ENCODE assay signal across 16 cellular contexts in genomic region chr1:216464489-216464888, GRCh38. TPM values are rescaled to one million over a fixed set of nuclear protein-coding genes. Genes with fewer than 3 reads are reported as not detected.
DNase-seq lines count a peak whose midpoint lies in the region; ATAC-seq and TF ChIP-seq lines count a peak whose summit lies in the region.
"Had no signal": no experiment of that assay in that cellular context is flagged by ENCODE, and none has a peak within 500 bp of the region (broad histone marks: within the 10 kb centered on the region; RNA-seq: fewer than 3 reads in every experiment).

No MANE protein-coding gene starts in this region.

- POLR2A ChIA-PET in activated CD4-positive, alpha-beta memory T cell treated with anti-CD3 and anti-CD28 coated beads for 36 hours (lab: Charles Lee) = no interaction called here

- H3K4me3 Mint-ChIP-seq in stimulated activated memory B cell treated with anti-CD40 and anti-IgM and Interleukin-4, amounts not matched to agents 10 μg/mL and 1 μg/mL and 100 μg/mL, for 72 hours = no peak overlapping the region
- H3K4me3 Mint-ChIP-seq in activated CD4-positive, alpha-beta memory T cell treated with anti-CD3 and anti-CD28 coated beads for 36 hours = no peak overlapping the region
- H3K4me3 Mint-ChIP-seq in endothelial cell (ENCODE audit: unreplicated experiment) = no peak overlapping the region
- H3K4me3 Mint-ChIP-seq: activated naive CD4-positive, alpha-beta T cell treated with anti-CD3 and anti-CD28 coated beads, Interleukin-2, amount 50 U/mL, for 24 hours; dendritic cell treated with granulocyte-macrophage colony-stimulating factor and Interleukin-4, amounts not matched to agents 40 ng/mL and 50 ng/mL, for 4 days; natural killer cell had no signal

- no peak for ATAC-seq in stimulated activated memory B cell treated with anti-CD40 and anti-IgM and Interleukin-4, amounts not matched to agents 10 μg/mL and 1 μg/mL and 100 μg/mL, for 72 hours
- ATAC-seq: natural killer cell, Panc1 had no signal

- no peaks in the 10 kb centered on the region for H3K9me3 ChIP-seq in osteoblast (ENCODE audit: low read depth, low read length)
- H3K9me3 ChIP-seq: stomach had no signal

- peaks cover 9% of the 10 kb centered on the region for H3K4me1 ChIP-seq in osteoblast (ENCODE audit: insufficient read depth, low read length)

- no peak overlapping the region for H3K27ac Mint-ChIP-seq in stimulated activated memory B cell treated with anti-CD40 and anti-IgM and Interleukin-4, amounts not matched to agents 10 μg/mL and 1 μg/mL and 100 μg/mL, for 72 hours
- no peak overlapping the region for H3K27ac Mint-ChIP-seq in activated CD4-positive, alpha-beta memory T cell treated with anti-CD3 and anti-CD28 coated beads for 36 hours
- no peak overlapping the region for H3K27ac Mint-ChIP-seq in endothelial cell (ENCODE audit: unreplicated experiment)
- H3K27ac Mint-ChIP-seq: activated naive CD4-positive, alpha-beta T cell treated with anti-CD3 and anti-CD28 coated beads, Interleukin-2, amount 50 U/mL, for 24 hours; dendritic cell treated with granulocyte-macrophage colony-stimulating factor and Interleukin-4, amounts not matched to agents 40 ng/mL and 50 ng/mL, for 4 days; natural killer cell had no signal

- H3K4me3 ChIP-seq in epithelial cell of esophagus (ENCODE audit: low read length) = no peak overlapping the region
- H3K4me3 ChIP-seq in osteoblast (ENCODE audit: insufficient read depth, low read length) = no peak overlapping the region
- H3K4me3 ChIP-seq: stomach had no signal

- H3K79me2 ChIP-seq in osteoblast (ENCODE audit: insufficient read depth, low read length) = no peaks in the 10 kb centered on the region

- no peak overlapping the region for H2AFZ ChIP-seq in osteoblast (ENCODE audit: low read length)

- no peak overlapping the region for H3K4me2 ChIP-seq in osteoblast (ENCODE audit: insufficient read depth, low read length)

- no peak overlapping the region for H3K27ac ChIP-seq in osteoblast (ENCODE audit: low read depth, low read length)
- H3K27ac ChIP-seq: stomach had no signal

- DNase-seq in Daoy (ENCODE audit: low read depth) = peak; percentile 11
- DNase-seq in NCI-H69 (lab: John Stamatoyannopoulos, UW) = peak; percentile 45
- peak; percentile 89 for DNase-seq in epithelial cell of esophagus (ENCODE audit: low read depth)
- peak; percentile 63 for DNase-seq in osteoblast (ENCODE audit: insufficient read length, low spot score, missing footprints)
- no peak for DNase-seq in activated naive CD4-positive, alpha-beta T cell treated with anti-CD3 and anti-CD28 coated beads, Interleukin-2, amount 50 U/mL, for 16 hours
- DNase-seq in activated CD4-positive, alpha-beta memory T cell treated with anti-CD3 and anti-CD28 coated beads for 36 hours = no peak
- DNase-seq in endothelial cell (ENCODE audit: low spot score) = no peak
- DNase-seq: COR-L47, MV-4-11, natural killer cell, stomach had no signal

- H3K27me3 Mint-ChIP-seq in stimulated activated memory B cell treated with anti-CD40 and anti-IgM and Interleukin-4, amounts not matched to agents 10 μg/mL and 1 μg/mL and 100 μg/mL, for 72 hours = no peaks in the 10 kb centered on the region
- H3K27me3 Mint-ChIP-seq in activated CD4-positive, alpha-beta memory T cell treated with anti-CD3 and anti-CD28 coated beads for 36 hours = no peaks in the 10 kb centered on the region
- H3K27me3 Mint-ChIP-seq in endothelial cell (ENCODE audit: unreplicated experiment) = no peaks in the 10 kb centered on the region
- H3K27me3 Mint-ChIP-seq: activated naive CD4-positive, alpha-beta T cell treated with anti-CD3 and anti-CD28 coated beads, Interleukin-2, amount 50 U/mL, for 24 hours; dendritic cell treated with granulocyte-macrophage colony-stimulating factor and Interleukin-4, amounts not matched to agents 40 ng/mL and 50 ng/mL, for 4 days had no signal

- no peak for TF ChIP-seq CTCF in epithelial cell of esophagus (IDR thresholded peaks at IDR 0.05; ENCODE audit: insufficient read depth, low read depth, low read length, missing control alignments)
- TF ChIP-seq CTCF in osteoblast (IDR thresholded peaks at IDR 0.05; ENCODE audit: extremely low read depth, low read depth, low read length) = no peak
- no peak for TF ChIP-seq CTCF in endothelial cell (IDR thresholded peaks at IDR 0.05; ENCODE audit: unreplicated experiment)

- CTCF ChIA-PET in activated CD4-positive, alpha-beta memory T cell treated with anti-CD3 and anti-CD28 coated beads for 36 hours (lab: Charles Lee) = no interaction called here

- H4K20me1 ChIP-seq in osteoblast (ENCODE audit: insufficient read depth, low read length) = no peaks in the 10 kb centered on the region

- intact Hi-C loops in activated CD4-positive, alpha-beta memory T cell treated with anti-CD3 and anti-CD28 coated beads for 36 hours (cut with micrococcal nuclease) = no loop called here

- H3K9me3 Mint-ChIP-seq in stimulated activated memory B cell treated with anti-CD40 and anti-IgM and Interleukin-4, amounts not matched to agents 10 μg/mL and 1 μg/mL and 100 μg/mL, for 72 hours = no peaks in the 10 kb centered on the region
- H3K9me3 Mint-ChIP-seq in activated CD4-positive, alpha-beta memory T cell treated with anti-CD3 and anti-CD28 coated beads for 36 hours = peaks cover 18% of the 10 kb centered on the region
- no peaks in the 10 kb centered on the region for H3K9me3 Mint-ChIP-seq in endothelial cell (ENCODE audit: unreplicated experiment)
- H3K9me3 Mint-ChIP-seq: dendritic cell treated with granulocyte-macrophage colony-stimulating factor and Interleukin-4, amounts not matched to agents 40 ng/mL and 50 ng/mL, for 4 days had no signal

- H3K4me1 Mint-ChIP-seq in stimulated activated memory B cell treated with anti-CD40 and anti-IgM and Interleukin-4, amounts not matched to agents 10 μg/mL and 1 μg/mL and 100 μg/mL, for 72 hours = no peaks in the 10 kb centered on the region
- no peaks in the 10 kb centered on the region for H3K4me1 Mint-ChIP-seq in activated CD4-positive, alpha-beta memory T cell treated with anti-CD3 and anti-CD28 coated beads for 36 hours (ENCODE audit: low read depth)
- H3K4me1 Mint-ChIP-seq in endothelial cell (ENCODE audit: unreplicated experiment) = no peaks in the 10 kb centered on the region
- H3K4me1 Mint-ChIP-seq: activated naive CD4-positive, alpha-beta T cell treated with anti-CD3 and anti-CD28 coated beads, Interleukin-2, amount 50 U/mL, for 24 hours; natural killer cell had no signal

- no peaks in the 10 kb centered on the region for H3K36me3 ChIP-seq in osteoblast (ENCODE audit: insufficient read depth, low read length)
- H3K36me3 ChIP-seq: stomach had no signal

- H3K27me3 ChIP-seq in osteoblast (ENCODE audit: insufficient read depth, low read length) = no peaks in the 10 kb centered on the region
- H3K27me3 ChIP-seq: stomach had no signal

- no peaks in the 10 kb centered on the region for H3K36me3 Mint-ChIP-seq in stimulated activated memory B cell treated with anti-CD40 and anti-IgM and Interleukin-4, amounts not matched to agents 10 μg/mL and 1 μg/mL and 100 μg/mL, for 72 hours
- H3K36me3 Mint-ChIP-seq in activated CD4-positive, alpha-beta memory T cell treated with anti-CD3 and anti-CD28 coated beads for 36 hours = no peaks in the 10 kb centered on the region
- H3K36me3 Mint-ChIP-seq in endothelial cell (ENCODE audit: low read depth, unreplicated experiment) = no peaks in the 10 kb centered on the region
- H3K36me3 Mint-ChIP-seq: activated naive CD4-positive, alpha-beta T cell treated with anti-CD3 and anti-CD28 coated beads, Interleukin-2, amount 50 U/mL, for 24 hours had no signal

RNA-seq across cellular contexts. Expression of gene USH2A, which starts 41.2 kb away (rescaled TPM):
- under 0.01 TPM in 1 of 2 replicates, not detected in the other for total RNA-seq in Daoy (2014; rRNA removed; shearing (Covaris generic))
- total RNA-seq in osteoblast = under 0.01 and 0.29 TPM in 2 replicates
- not detected for total RNA-seq in activated CD4-positive, alpha-beta memory T cell treated with anti-CD3 and anti-CD28 coated beads for 36 hours
- not detected for total RNA-seq in endothelial cell (ENCODE audit: unreplicated experiment)
- total RNA-seq: glomerular endothelial cell, natural killer cell had no signal

Comparison
In these comparisons a context has a peak if more than half of its experiments do, and no peak if none do; other contexts are left out.
1. DNase-seq: peak in Daoy (single experiment), NCI-H69 (single experiment), epithelial cell of esophagus (single experiment) and osteoblast (single experiment); none in activated naive CD4-positive, alpha-beta T cell treated with anti-CD3 and anti-CD28 coated beads, Interleukin-2, amount 50 U/mL, for 16 hours (single experiment), activated CD4-positive, alpha-beta memory T cell treated with anti-CD3 and anti-CD28 coated beads for 36 hours (single experiment) and endothelial cell (single experiment).